ENCODE assay signal across 12 cellular contexts in genomic region chr4:37762294-37763163, GRCh38.
DNase-seq lines count a peak whose midpoint lies in the region; ATAC-seq lines count a peak whose summit lies in the region.
"Had no signal": no experiment of that assay in that cellular context is flagged by ENCODE, and none has a peak within 500 bp of the region (broad histone marks: within the 10 kb centered on the region; RNA-seq: fewer than 3 reads in every experiment).

No MANE protein-coding gene starts in this region.

- H2BK12ac ChIP-seq in trophoblast cell (ENCODE audit: low read length) = no peak overlapping the region

- no peak overlapping the region for H2AFZ ChIP-seq in trophoblast cell (ENCODE audit: insufficient read depth, low read length, poor library complexity)

- no peaks in the 10 kb centered on the region for H3K27me3 ChIP-seq in trophoblast cell (ENCODE audit: insufficient read depth, low read length)

- H3K4me3 ChIP-seq in trophoblast cell (ENCODE audit: low read depth, low read length) = no peak overlapping the region
- H3K4me3 ChIP-seq: psoas muscle had no signal

- peak overlapping the region; percentile 29 for H4K8ac ChIP-seq in trophoblast cell (ENCODE audit: low read depth, low read length)

- no peaks in the 10 kb centered on the region for H3K79me1 ChIP-seq in trophoblast cell (ENCODE audit: low read length)

- H3K36me3 ChIP-seq in trophoblast cell (ENCODE audit: control insufficient read depth in 1 of 2, insufficient read depth in 2 of 2, low read length in 2 of 2) = no peaks in the 10 kb centered on the region

- no peak overlapping the region for H2BK5ac ChIP-seq in trophoblast cell (ENCODE audit: low read depth, low read length, poor library complexity)

- no peak overlapping the region for H3K23ac ChIP-seq in trophoblast cell (ENCODE audit: low read length)

- H3K14ac ChIP-seq in trophoblast cell (ENCODE audit: low read length) = no peak overlapping the region

- no peaks in the 10 kb centered on the region for H3K9me3 ChIP-seq in trophoblast cell (ENCODE audit: insufficient read depth, low read depth, low read length)
- H3K9me3 ChIP-seq: psoas muscle had no signal

- H3K18ac ChIP-seq in trophoblast cell (ENCODE audit: low read length) = no peak overlapping the region

- H3K4me2 ChIP-seq in trophoblast cell (ENCODE audit: low read length) = no peak overlapping the region

- no peaks in the 10 kb centered on the region for H3K79me2 ChIP-seq in trophoblast cell (ENCODE audit: control insufficient read depth, insufficient read depth, low read length, poor library complexity)

- H3K4me1 ChIP-seq in trophoblast cell (ENCODE audit: control insufficient read depth in 1 of 2, insufficient read depth in 2 of 2, low read length in 2 of 2) = peaks cover 5 to 11% of the 10 kb centered on the region in 2 experiments
- H3K4me1 ChIP-seq: psoas muscle had no signal

- intact Hi-C loops in left colon (cut with DNase I, micrococcal nuclease) = no loop called here

- H2BK120ac ChIP-seq in trophoblast cell (ENCODE audit: insufficient read depth, low read length, poor library complexity) = no peak overlapping the region

- no CpG with 5 or more reads among the region's 6 CpGs for WGBS in trophoblast cell (ENCODE audit: extremely low coverage, insufficient coverage, insufficient read length)

- H4K91ac ChIP-seq in trophoblast cell (ENCODE audit: low read depth, low read length) = no peak overlapping the region

- H3K9ac ChIP-seq in trophoblast cell (ENCODE audit: low read length) = no peak overlapping the region

- no peak overlapping the region for H4K12ac ChIP-seq in trophoblast cell (ENCODE audit: low read depth, low read length)

- peak; percentile 28 for DNase-seq in SIG-M5 treated with dmso at 0.1 percent for 504 hours (lab: John Stamatoyannopoulos, UW; ENCODE audit: unreplicated experiment)
- DNase-seq in SIG-M5 (lab: John Stamatoyannopoulos, UW) = no peak
- DNase-seq in NAMALWA (ENCODE audit: low spot score) = peak; percentile 66
- peak; percentile 40 for DNase-seq in dermis blood vessel endothelial cell
- DNase-seq in trophoblast cell = peak in 1 of 2 donors; percentile 10
- DNase-seq in left colon = no peak
- DNase-seq in substantia nigra (lab: John Stamatoyannopoulos, UW) = no peak
- DNase-seq: NCI-H2029 treated with DMSO at 0.1 percent for 48 hours; psoas muscle; stimulated activated naive CD4-positive, alpha-beta T cell treated with Interleukin-2 at 50 U/mL for 16 hours had no signal

- ATAC-seq in left colon (no peak), GM21390 (IDR thresholded peaks at IDR 0.05; ENCODE audit: unreplicated experiment) (no peak)
- ATAC-seq: psoas muscle had no signal

- H3K27ac ChIP-seq in trophoblast cell (ENCODE audit: low read depth, low read length) = no peak overlapping the region
- no peak overlapping the region for H3K27ac ChIP-seq in substantia nigra (ENCODE audit: low read depth, low read length, poor library complexity, severe bottlenecking)
- H3K27ac ChIP-seq: psoas muscle, VCaP had no signal

- H3K4ac ChIP-seq in trophoblast cell (ENCODE audit: low read depth, low read length) = no peak overlapping the region

- no peak overlapping the region for H2AK5ac ChIP-seq in trophoblast cell (ENCODE audit: low read length)

Comparison
In these comparisons a context has a peak if more than half of its experiments do, and no peak if none do; other contexts are left out.
1. DNase-seq: peak in SIG-M5 treated with dmso at 0.1 percent for 504 hours (single experiment), NAMALWA (single experiment) and dermis blood vessel endothelial cell (single experiment); none in SIG-M5 (single experiment), left colon (0 of 2) and substantia nigra (0 of 49).